ENCODE assay signal across 21 cellular contexts in genomic region chr19:18992696-18993095, GRCh38. TPM values are rescaled to one million over a fixed set of nuclear protein-coding genes. Genes with fewer than 3 reads are reported as not detected.
DNase-seq lines count a peak whose midpoint lies in the region; ATAC-seq, FAIRE-seq and TF ChIP-seq lines count a peak whose summit lies in the region.
"Had no signal": no experiment of that assay in that cellular context is flagged by ENCODE, and none has a peak within 500 bp of the region (broad histone marks: within the 10 kb centered on the region; RNA-seq: fewer than 3 reads in every experiment).

No MANE protein-coding gene starts in this region.

- WGBS in HepG2 (ENCODE audit: low lambda C conversion rate) = 86% methylated on average over 8 of the region's 8 CpGs
- 77% methylated on average over 5 of the region's 8 CpGs for WGBS in right lobe of liver (ENCODE audit: insufficient coverage, low coverage, low lambda C conversion rate, missing lambda C conversion rate)

- no peaks in the 10 kb centered on the region for H3F3A ChIP-seq in PC-3 (ENCODE audit: low read length, unreplicated experiment)

- H3K27me3 Mint-ChIP-seq in brain = no peaks in the 10 kb centered on the region
- peaks cover under 1% of the 10 kb centered on the region for H3K27me3 Mint-ChIP-seq in mesothelial cell of epicardium (ENCODE audit: low read depth)
- H3K27me3 Mint-ChIP-seq: CD4-positive, CD25-positive, alpha-beta regulatory T cell had no signal

- H3K4me3 ChIP-seq in HepG2 (replicated peaks in 1 of 3; ENCODE audit: insufficient read depth in 1 of 3, low read depth in 2 of 3, low read length in 3 of 3) = no peak overlapping the region
- no peak overlapping the region for H3K4me3 ChIP-seq in right lobe of liver
- H3K4me3 ChIP-seq in PC-3 (ENCODE audit: low read length) = no peak overlapping the region
- H3K4me3 ChIP-seq: GM23248, HAP-1 had no signal

- H3K36me3 Mint-ChIP-seq in brain = peaks cover 43% of the 10 kb centered on the region
- H3K36me3 Mint-ChIP-seq in mesothelial cell of epicardium = peaks cover 14% of the 10 kb centered on the region

- H3K9me3 ChIP-seq in HepG2 (ENCODE audit: low read length) = no peaks in the 10 kb centered on the region
- no peaks in the 10 kb centered on the region for H3K9me3 ChIP-seq in right lobe of liver
- no peaks in the 10 kb centered on the region for H3K9me3 ChIP-seq in PC-3 (ENCODE audit: low read length)
- H3K9me3 ChIP-seq: BE2C, HAP-1 had no signal

- H3K27ac ChIP-seq in HepG2 (ENCODE audit: extremely low read length, insufficient read depth, low read length) = no peak overlapping the region
- H3K27ac ChIP-seq in right lobe of liver = no peak overlapping the region
- no peak overlapping the region for H3K27ac ChIP-seq in PC-3 (ENCODE audit: low read length)
- H3K27ac ChIP-seq: GM23248, HL-60 had no signal

- no peak overlapping the region for H3K9ac ChIP-seq in HepG2 (ENCODE audit: insufficient read depth, low read depth, low read length)
- no peak overlapping the region for H3K9ac ChIP-seq in PC-3 (ENCODE audit: low read length)
- H3K9ac ChIP-seq: GM23248 had no signal

- BruUV-seq in HepG2 (replicated peaks; lab: Mats Ljungman, UMichigan) (TSS peak; percentile 54), PC-3 (replicated peaks; lab: Mats Ljungman, UMichigan) (TSS peak; percentile 22)

- POLR2A ChIA-PET in HepG2 (lab: Yijun Ruan, JAX) = interaction anchor here (0.6 kb wide), 1 partner anchor 20 kb away, joined by 3 read pairs; no protein-coding TSS in a partner anchor
- POLR2A ChIA-PET in PC-3 (lab: Charles Lee; ENCODE audit: unreplicated experiment) = no interaction called here

- H3K27me3 ChIP-seq in HepG2 (ENCODE audit: control insufficient read depth in 1 of 2, insufficient read depth in 2 of 2, low read length in 2 of 2) = no peaks in the 10 kb centered on the region
- H3K27me3 ChIP-seq in right lobe of liver = no peaks in the 10 kb centered on the region
- no peaks in the 10 kb centered on the region for H3K27me3 ChIP-seq in PC-3 (ENCODE audit: low read length)
- H3K27me3 ChIP-seq: BE2C had no signal

- H3K79me2 ChIP-seq in HepG2 (ENCODE audit: insufficient read depth, low read length) (no peaks in the 10 kb centered on the region), PC-3 (ENCODE audit: low read length) (no peaks in the 10 kb centered on the region)

- H2AFZ ChIP-seq in HepG2 (ENCODE audit: low read length) (no peak overlapping the region), PC-3 (ENCODE audit: low read length) (no peak overlapping the region)
- H2AFZ ChIP-seq: GM23248 had no signal

- DNase-seq in HepG2 (ENCODE audit: low spot score) (no peak), right lobe of liver (no peak), PC-3 (no peak), mesothelial cell of epicardium (ENCODE audit: low spot score in 2 of 2, unreplicated experiment in 2 of 2) (no peak), OCI-M1 (lab: John Stamatoyannopoulos, UW) (no peak), NCI-H510A (lab: John Stamatoyannopoulos, UW) (no peak), NCI-H2107 (lab: John Stamatoyannopoulos, UW) (no peak)
- DNase-seq: 8988T; BE2C; CD4-positive, CD25-positive, alpha-beta regulatory T cell; COR-L47; GF-D8; GM23248; NCI-H1105 treated with DMSO at 0.1 percent for 48 hours; NCI-H226; NCI-H69; NK-92 treated with Interleukin-12 subunit alpha and Interleukin-12 subunit beta, amount 100 ng/mL, for 24 hours had no signal

- peaks cover 33% of the 10 kb centered on the region for H3K4me1 Mint-ChIP-seq in brain
- H3K4me1 Mint-ChIP-seq in mesothelial cell of epicardium = no peaks in the 10 kb centered on the region
- H3K4me1 Mint-ChIP-seq: CD4-positive, CD25-positive, alpha-beta regulatory T cell had no signal

- no peak for TF ChIP-seq CTCF in HepG2 (CRISPR knock-in tag; IDR thresholded peaks at IDR 0.05)
- TF ChIP-seq CTCF in right lobe of liver (IDR thresholded peaks at IDR 0.05) = no peak
- TF ChIP-seq CTCF in PC-3 (conservative IDR thresholded peaks at IDR 0.05; ENCODE audit: low read depth, low read length) = no peak
- TF ChIP-seq CTCF in brain (conservative IDR thresholded peaks at IDR 0.05) = no peak
- no peak for TF ChIP-seq CTCF in mesothelial cell of epicardium (IDR thresholded peaks at IDR 0.05; ENCODE audit: unreplicated experiment)

- no peaks in the 10 kb centered on the region for H3K9me2 ChIP-seq in PC-3 (replicated peaks; ENCODE audit: low read length)

- ATAC-seq in HepG2 (no peak), right lobe of liver (no peak), PC-3 (no peak)

- in situ Hi-C loops in HepG2 (cut with HindIII; ENCODE audit: extremely low pct_ligation_motif_present, low pct_unique_long_range_greater_than_20kb) = no loop called here

- no peak for TF ChIP-seq RAD21 in HepG2 (CRISPR knock-in tag; IDR thresholded peaks at IDR 0.05)

- H3K4me3 Mint-ChIP-seq in brain (peak overlapping the region in 2 of 5 experiments; percentile 27 to 61), mesothelial cell of epicardium (no peak overlapping the region)
- H3K4me3 Mint-ChIP-seq: CD4-positive, CD25-positive, alpha-beta regulatory T cell had no signal

- H3K4me2 ChIP-seq in HepG2 (ENCODE audit: low read depth, low read length) = no peak overlapping the region
- H3K4me2 ChIP-seq in PC-3 (ENCODE audit: low read length) = no peak overlapping the region

- H3K27ac Mint-ChIP-seq in brain = peak overlapping the region in 4 of 5 experiments; percentile 68 to 96 (median 94)
- no peak overlapping the region for H3K27ac Mint-ChIP-seq in mesothelial cell of epicardium
- H3K27ac Mint-ChIP-seq: CD4-positive, CD25-positive, alpha-beta regulatory T cell had no signal

- TF ChIP-seq POLR2A in HepG2 (IDR thresholded peaks at IDR 0.05; ENCODE audit: insufficient read depth in 1 of 2, low read depth in 2 of 2, low read length in 2 of 2) (no peak), right lobe of liver (IDR thresholded peaks at IDR 0.05) (no peak)

- no peak for FAIRE-seq in HepG2 (lab: Jason Lieb, UNC)
- FAIRE-seq: GM19239 had no signal

- no peaks in the 10 kb centered on the region for H3K4me1 ChIP-seq in HepG2 (ENCODE audit: insufficient read depth, low read length)
- H3K4me1 ChIP-seq in right lobe of liver = no peaks in the 10 kb centered on the region
- H3K4me1 ChIP-seq in PC-3 (ENCODE audit: insufficient read depth, low read length) = no peaks in the 10 kb centered on the region
- H3K4me1 ChIP-seq: BE2C, HAP-1 had no signal

- CTCF ChIA-PET in HepG2 (lab: Yijun Ruan, JAX; ENCODE audit: low intra/inter-chr PET ratio, low total read pairs) = no interaction called here
- CTCF ChIA-PET in PC-3 (lab: Charles Lee) = no interaction called here

- intact Hi-C loops in HepG2 (cut with micrococcal nuclease; ENCODE audit: unreplicated experiment) (no loop called here), right lobe of liver (cut with DNase I) (no loop called here), PC-3 (cut with micrococcal nuclease) (no loop called here)

- TF ChIP-seq EP300 in HepG2 (IDR thresholded peaks at IDR 0.05; ENCODE audit: low read depth in 2 of 2, low read length in 2 of 2) (no peak), HepG2 (CRISPR knock-in tag; IDR thresholded peaks at IDR 0.05; ENCODE audit: borderline replicate concordance) (no peak)

- H3K36me3 ChIP-seq in HepG2 (replicated peaks in 1 of 2; ENCODE audit: control insufficient read depth in 1 of 2, insufficient read depth in 2 of 2, low read length in 2 of 2) (peaks cover 17 to 40% of the 10 kb centered on the region in 2 experiments), right lobe of liver (peaks cover 0 to 26% (median 6%) of the 10 kb centered on the region in 4 donors), PC-3 (ENCODE audit: low read depth, low read length) (peaks cover 32% of the 10 kb centered on the region)

- peaks cover 0 to 3% (median 0%) of the 10 kb centered on the region in 5 experiments for H3K9me3 Mint-ChIP-seq in brain
- no peaks in the 10 kb centered on the region for H3K9me3 Mint-ChIP-seq in mesothelial cell of epicardium
- H3K9me3 Mint-ChIP-seq: CD4-positive, CD25-positive, alpha-beta regulatory T cell had no signal

- H4K20me1 ChIP-seq in HepG2 (ENCODE audit: insufficient read depth, low read length) (no peaks in the 10 kb centered on the region), PC-3 (ENCODE audit: low read length) (no peaks in the 10 kb centered on the region)

RNA-seq across cellular contexts. Expression of gene SUGP2, which starts 40.6 kb away (rescaled TPM):
- total RNA-seq in HepG2 (2016; rRNA removed; fragmentation: Illumina TruSeq; extraction: Trizol) (32.3 and 40.6 TPM in 2 replicates), right lobe of liver (10 to 100 TPM; 17.4 to 36.4 (median 30.0) TPM), PC-3 (2014; rRNA removed) (48.9 and 56.9 TPM in 2 replicates), mesothelial cell of epicardium (137 to 152 TPM (median 140 TPM) in 3 replicates)
- total RNA-seq in HepG2 (2016; cell fraction: cytosol; rRNA removed; fragmentation: Illumina TruSeq; extraction: Trizol; ENCODE audit: low read depth) = 8.1 and 8.7 TPM in 2 replicates
- total RNA-seq in HepG2 (2016; cell fraction: insoluble cytoplasmic fraction; rRNA removed; fragmentation: Illumina TruSeq; extraction: Trizol) = 29.8 and 39.5 TPM in 2 replicates
- 16.1 and 16.4 TPM in 2 replicates for total RNA-seq in HepG2 (2016; cell fraction: membrane; rRNA removed; fragmentation: Illumina TruSeq; extraction: Trizol)
- 43.7 and 52.4 TPM in 2 replicates for total RNA-seq in HepG2 (2016; cell fraction: nucleus; rRNA removed; fragmentation: Illumina TruSeq; extraction: Trizol)
- polyA plus RNA-seq in HepG2 (2011; rRNA removed) (57.7 and 63.4 TPM in 2 replicates), brain (ENCODE audit: insufficient read depth, low read depth, low replicate concordance) (59.2 TPM)
- polyA plus RNA-seq in HepG2 (2011; cell fraction: cytosol; rRNA removed) = 18.7 and 22.9 TPM in 2 replicates
- 189 and 204 TPM in 2 replicates for polyA plus RNA-seq in HepG2 (2011; cell fraction: nucleus; rRNA removed)
- 38.0 and 52.7 TPM in 2 replicates for polyA plus RNA-seq in HepG2 (2012)
- 3.7 and 4.4 TPM in 2 replicates for polyA plus RNA-seq in HepG2 (2016; cell fraction: cytosol; fragmentation: Illumina TruSeq; extraction: Trizol; ENCODE audit: low read depth)
- polyA plus RNA-seq in HepG2 (2016; cell fraction: insoluble cytoplasmic fraction; fragmentation: Illumina TruSeq; extraction: Trizol; ENCODE audit: low read depth) = 29.6 and 32.8 TPM in 2 replicates
- polyA plus RNA-seq in HepG2 (2016; cell fraction: membrane; fragmentation: Illumina TruSeq; extraction: Trizol; ENCODE audit: low read depth) = 7.8 and 9.8 TPM in 2 replicates
- 163 and 186 TPM in 2 replicates for polyA plus RNA-seq in HepG2 (2016; cell fraction: nucleus; fragmentation: Illumina TruSeq; extraction: Trizol; ENCODE audit: insufficient read depth, low read depth)
- 19.2 and 29.3 TPM in 2 replicates for polyA minus RNA-seq in HepG2 (2011; rRNA and poly(A)+ RNA removed; ENCODE audit: low replicate concordance)
- polyA minus RNA-seq in HepG2 (2011; cell fraction: cytosol; rRNA and poly(A)+ RNA removed) = 10.2 and 13.3 TPM in 2 replicates
- polyA minus RNA-seq in HepG2 (2011; cell fraction: nucleus; rRNA and poly(A)+ RNA removed) = 62.1 and 68.9 TPM in 2 replicates

RNA-seq across cellular contexts. Expression of gene ARMC6, which starts 40.7 kb away (rescaled TPM):
- total RNA-seq in HepG2 (2016; rRNA removed; fragmentation: Illumina TruSeq; extraction: Trizol) (36.8 and 42.7 TPM in 2 replicates), right lobe of liver (10 to 100 TPM; 19.3 to 64.8 (median 41.4) TPM), PC-3 (2014; rRNA removed) (102 and 114 TPM in 2 replicates), mesothelial cell of epicardium (25.5 to 28.2 TPM (median 25.8 TPM) in 3 replicates)
- total RNA-seq in HepG2 (2016; cell fraction: cytosol; rRNA removed; fragmentation: Illumina TruSeq; extraction: Trizol; ENCODE audit: low read depth) = 11.2 and 13.0 TPM in 2 replicates
- total RNA-seq in HepG2 (2016; cell fraction: insoluble cytoplasmic fraction; rRNA removed; fragmentation: Illumina TruSeq; extraction: Trizol) = 37.7 and 38.3 TPM in 2 replicates
- total RNA-seq in HepG2 (2016; cell fraction: membrane; rRNA removed; fragmentation: Illumina TruSeq; extraction: Trizol) = 20.4 and 23.6 TPM in 2 replicates
- total RNA-seq in HepG2 (2016; cell fraction: nucleus; rRNA removed; fragmentation: Illumina TruSeq; extraction: Trizol) = 17.5 and 23.9 TPM in 2 replicates
- polyA plus RNA-seq in HepG2 (2011; rRNA removed) (16.2 and 24.6 TPM in 2 replicates), brain (ENCODE audit: insufficient read depth, low read depth, low replicate concordance) (39.3 TPM)
- polyA plus RNA-seq in HepG2 (2011; cell fraction: cytosol; rRNA removed) = 16.9 and 25.0 TPM in 2 replicates
- polyA plus RNA-seq in HepG2 (2011; cell fraction: nucleus; rRNA removed) = 44.8 and 46.0 TPM in 2 replicates
- polyA plus RNA-seq in HepG2 (2012) = 14.8 and 16.9 TPM in 2 replicates
- 10.0 and 10.8 TPM in 2 replicates for polyA plus RNA-seq in HepG2 (2016; cell fraction: cytosol; fragmentation: Illumina TruSeq; extraction: Trizol; ENCODE audit: low read depth)
- 33.4 and 39.5 TPM in 2 replicates for polyA plus RNA-seq in HepG2 (2016; cell fraction: insoluble cytoplasmic fraction; fragmentation: Illumina TruSeq; extraction: Trizol; ENCODE audit: low read depth)
- polyA plus RNA-seq in HepG2 (2016; cell fraction: membrane; fragmentation: Illumina TruSeq; extraction: Trizol; ENCODE audit: low read depth) = 14.7 and 16.1 TPM in 2 replicates
- 37.5 and 39.9 TPM in 2 replicates for polyA plus RNA-seq in HepG2 (2016; cell fraction: nucleus; fragmentation: Illumina TruSeq; extraction: Trizol; ENCODE audit: insufficient read depth, low read depth)
- polyA minus RNA-seq in HepG2 (2011; rRNA and poly(A)+ RNA removed; ENCODE audit: low replicate concordance) = 71.3 and 80.9 TPM in 2 replicates
- polyA minus RNA-seq in HepG2 (2011; cell fraction: cytosol; rRNA and poly(A)+ RNA removed) = 18.4 and 19.4 TPM in 2 replicates
- polyA minus RNA-seq in HepG2 (2011; cell fraction: nucleus; rRNA and poly(A)+ RNA removed) = 14.0 and 15.2 TPM in 2 replicates

RNA-seq across cellular contexts. Expression of gene HOMER3, which starts 51.7 kb away (rescaled TPM):
- total RNA-seq in HepG2 (2016; rRNA removed; fragmentation: Illumina TruSeq; extraction: Trizol) (16.0 and 21.3 TPM in 2 replicates), right lobe of liver (1 to 10 TPM; 2.3 to 4.7 (median 3.2) TPM), PC-3 (2014; rRNA removed) (118 and 143 TPM in 2 replicates), mesothelial cell of epicardium (53.7 to 60.4 TPM (median 56.3 TPM) in 3 replicates)
- total RNA-seq in HepG2 (2016; cell fraction: cytosol; rRNA removed; fragmentation: Illumina TruSeq; extraction: Trizol; ENCODE audit: low read depth) = 26.4 and 33.2 TPM in 2 replicates
- 15.8 and 22.8 TPM in 2 replicates for total RNA-seq in HepG2 (2016; cell fraction: insoluble cytoplasmic fraction; rRNA removed; fragmentation: Illumina TruSeq; extraction: Trizol)
- total RNA-seq in HepG2 (2016; cell fraction: membrane; rRNA removed; fragmentation: Illumina TruSeq; extraction: Trizol) = 34.4 and 37.9 TPM in 2 replicates
- total RNA-seq in HepG2 (2016; cell fraction: nucleus; rRNA removed; fragmentation: Illumina TruSeq; extraction: Trizol) = 9.6 and 15.0 TPM in 2 replicates
- polyA plus RNA-seq in HepG2 (2011; rRNA removed) (27.3 and 33.7 TPM in 2 replicates), brain (ENCODE audit: insufficient read depth, low read depth, low replicate concordance) (35.0 TPM)
- polyA plus RNA-seq in HepG2 (2011; cell fraction: cytosol; rRNA removed) = 17.2 and 24.7 TPM in 2 replicates
- polyA plus RNA-seq in HepG2 (2011; cell fraction: nucleus; rRNA removed) = 44.4 and 50.4 TPM in 2 replicates
- polyA plus RNA-seq in HepG2 (2012) = 9.2 and 17.6 TPM in 2 replicates
- 38.0 and 46.9 TPM in 2 replicates for polyA plus RNA-seq in HepG2 (2016; cell fraction: cytosol; fragmentation: Illumina TruSeq; extraction: Trizol; ENCODE audit: low read depth)
- 25.7 and 29.6 TPM in 2 replicates for polyA plus RNA-seq in HepG2 (2016; cell fraction: insoluble cytoplasmic fraction; fragmentation: Illumina TruSeq; extraction: Trizol; ENCODE audit: low read depth)
- polyA plus RNA-seq in HepG2 (2016; cell fraction: membrane; fragmentation: Illumina TruSeq; extraction: Trizol; ENCODE audit: low read depth) = 45.5 and 48.8 TPM in 2 replicates
- 36.3 and 38.7 TPM in 2 replicates for polyA plus RNA-seq in HepG2 (2016; cell fraction: nucleus; fragmentation: Illumina TruSeq; extraction: Trizol; ENCODE audit: insufficient read depth, low read depth)
- polyA minus RNA-seq in HepG2 (2011; rRNA and poly(A)+ RNA removed; ENCODE audit: low replicate concordance) = 16.8 and 17.2 TPM in 2 replicates
- 3.6 and 6.2 TPM in 2 replicates for polyA minus RNA-seq in HepG2 (2011; cell fraction: cytosol; rRNA and poly(A)+ RNA removed)
- polyA minus RNA-seq in HepG2 (2011; cell fraction: nucleus; rRNA and poly(A)+ RNA removed) = 8.6 and 13.4 TPM in 2 replicates
